ENCODE assay signal across 8 cellular contexts in genomic region chr5:27472000-27472763, GRCh38.
DNase-seq lines count a peak whose midpoint lies in the region; ATAC-seq and TF ChIP-seq lines count a peak whose summit lies in the region.

No MANE protein-coding gene starts in this region.

- H3K4me2 ChIP-seq in OCI-LY1 (ENCODE audit: low read length) (peak overlapping the region; percentile 68), hepatocyte (peak overlapping the region; percentile 44)

- peaks cover 34% of the 10 kb centered on the region for H3K4me1 ChIP-seq in OCI-LY1 (ENCODE audit: insufficient read depth, low read length, severe bottlenecking)
- no peaks in the 10 kb centered on the region for H3K4me1 ChIP-seq in hepatocyte (ENCODE audit: insufficient read depth)

- no peaks in the 10 kb centered on the region for H3F3A ChIP-seq in OCI-LY1 (ENCODE audit: insufficient read depth, low read length)

- H3K9me2 ChIP-seq in OCI-LY1 (ENCODE audit: low read depth, low read length) (no peaks in the 10 kb centered on the region), hepatocyte (replicated peaks; ENCODE audit: insufficient read depth) (no peaks in the 10 kb centered on the region)

- 51% methylated on average over 11 of the region's 11 CpGs for WGBS in hepatocyte (ENCODE audit: low lambda C conversion rate, missing lambda C conversion rate)

- ATAC-seq in GM18505 (IDR thresholded peaks at IDR 0.05; ENCODE audit: unreplicated experiment): peak; percentile 95
- ATAC-seq in HG02840 (IDR thresholded peaks at IDR 0.05; ENCODE audit: low FRiP score, unreplicated experiment): peak; percentile 79

- H3K27me3 ChIP-seq in OCI-LY1 (ENCODE audit: insufficient read depth, low read length) (no peaks in the 10 kb centered on the region), hepatocyte (no peaks in the 10 kb centered on the region)

- H2AFZ ChIP-seq in OCI-LY1 (ENCODE audit: low read length) (no peak overlapping the region), hepatocyte (peak overlapping the region; percentile 11)

- H4K20me1 ChIP-seq in OCI-LY1 (ENCODE audit: insufficient read depth, low read length) (no peaks in the 10 kb centered on the region), hepatocyte (ENCODE audit: insufficient read depth, poor library complexity, severe bottlenecking) (no peaks in the 10 kb centered on the region)

- H3K36me3 ChIP-seq in OCI-LY1 (ENCODE audit: insufficient read depth, low read length) (peaks cover 43% of the 10 kb centered on the region), hepatocyte (replicated peaks; ENCODE audit: insufficient read depth, low read depth) (no peaks in the 10 kb centered on the region)

- in situ Hi-C loops in ACHN (cut with HindIII; ENCODE audit: low pct_ligation_motif_present, low pct_unique_long_range_greater_than_20kb, low sequenced_read_pairs): no loop called here

- TF ChIP-seq POLR2A in GM18505 (IDR thresholded peaks at IDR 0.05; ENCODE audit: borderline replicate concordance, extremely low read depth, insufficient read depth, insufficient read length): no peak

- peak overlapping the region; percentile 87 for H3K27ac ChIP-seq in OCI-LY1 (ENCODE audit: low read depth, low read length, poor library complexity, severe bottlenecking)
- peak overlapping the region; percentile 45 for H3K27ac ChIP-seq in hepatocyte

- H3K9ac ChIP-seq in OCI-LY1 (ENCODE audit: low read length): peak overlapping the region; percentile 83

- TF ChIP-seq CTCF in OCI-LY1 (IDR thresholded peaks at IDR 0.05; ENCODE audit: low read length): no peak
- no peak for TF ChIP-seq CTCF in hepatocyte (IDR thresholded peaks at IDR 0.05; ENCODE audit: poor library complexity)

- H3K9me3 ChIP-seq in OCI-LY1 (ENCODE audit: low read length) (peaks cover 14% of the 10 kb centered on the region), hepatocyte (ENCODE audit: low read depth) (no peaks in the 10 kb centered on the region)

- DNase-seq in ACHN: peak; percentile 11
- peak; percentile 73 for DNase-seq in hepatocyte (ENCODE audit: low spot score)
- no peak for DNase-seq in effector CD4-positive, alpha-beta T cell
- no peak for DNase-seq in Ammon's horn (ENCODE audit: low spot score)
- no peak for DNase-seq in NCI-H774 (lab: John Stamatoyannopoulos, UW)

- H3K4me3 ChIP-seq in OCI-LY1 (ENCODE audit: low read depth, low read length, poor library complexity, severe bottlenecking) (peak overlapping the region; percentile 78), hepatocyte (peak overlapping the region; percentile 4)

- H3K79me2 ChIP-seq in OCI-LY1 (ENCODE audit: insufficient read depth, low read length): peaks cover 31% of the 10 kb centered on the region
- H3K79me2 ChIP-seq in hepatocyte: no peaks in the 10 kb centered on the region

Comparison
In these comparisons a context has a peak if more than half of its experiments do, and no peak if none do; other contexts are left out.
1. DNase-seq: peak in ACHN (single experiment) and hepatocyte (single experiment); none in effector CD4-positive, alpha-beta T cell (single experiment), Ammon's horn (single experiment) and NCI-H774 (single experiment).